ENCODE assay signal across 28 cellular contexts in the genomic region with DNA sequence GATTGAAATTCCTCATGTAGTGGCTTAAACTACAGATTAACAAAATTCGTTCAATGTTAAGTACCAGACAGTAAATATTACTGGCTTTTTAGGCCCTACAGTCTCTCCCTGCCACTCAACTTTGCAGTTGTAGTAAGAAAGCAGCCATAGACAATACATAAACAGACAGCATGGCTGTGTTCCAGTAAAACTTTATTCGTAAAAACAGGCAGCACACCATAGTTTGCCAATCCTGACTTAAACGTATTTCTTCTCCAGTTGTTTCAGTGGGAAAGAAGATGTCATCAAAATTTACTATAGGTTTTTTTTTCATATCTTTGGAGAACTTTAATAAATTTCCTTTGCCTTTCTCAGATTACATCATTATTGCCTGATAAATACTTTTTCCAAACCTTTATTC.
"Had no signal": no experiment of that assay in that cellular context is flagged by ENCODE, and none has a peak within 500 bp of the region (broad histone marks: within the 10 kb centered on the region; RNA-seq: fewer than 3 reads in every experiment).

No MANE protein-coding gene starts in this region.

- H3K79me2 ChIP-seq: parathyroid adenoma had no signal

- DNase-seq: natural killer cell; occipital lobe; ovary; posterior cingulate gyrus; psoas muscle; right cardiac atrium; spleen; stimulated activated CD4-positive, alpha-beta T cell treated with anti-CD3 and anti-CD28 coated beads, Interleukin-12 subunit alpha, Interleukin-12 subunit beta, amount 100 ng/mL, for 4 hours; stimulated activated CD4-positive, alpha-beta T cell treated with anti-CD3 and anti-CD28 coated beads, Interleukin-1b, Interleukin-23, amount 100 ng/mL, for 48 hours; stimulated activated CD4-positive, alpha-beta T cell treated with anti-CD3 and anti-CD28 coated beads, Interleukin-4, amount 100 ng/mL, for 1 hour; stimulated activated CD4-positive, alpha-beta T cell treated with anti-CD3 and anti-CD28 coated beads, Interleukin-4, amount 100 ng/mL, for 4 hours; stimulated activated CD8-positive, alpha-beta memory T cell treated with anti-CD3 and anti-CD28 coated beads, Interleukin-4, amount 100 ng/mL, for 48 hours; stimulated activated naive CD4-positive, alpha-beta T cell; stimulated activated naive CD8-positive, alpha-beta T cell treated with anti-CD3 and anti-CD28 coated beads, Interleukin-15, amount 100 ng/mL, for 72 hours; stimulated activated naive CD8-positive, alpha-beta T cell treated with anti-CD3 and anti-CD28 coated beads, Interleukin-15, Interleukin-2, amounts not matched to agents 100 U/mL and 50 U/mL, for 24 hours; substantia nigra; testis; tibial artery; transverse colon; upper lobe of right lung; uterus had no signal

- H3K27ac ChIP-seq: neural progenitor cell, ovary, parathyroid adenoma, psoas muscle, skin epidermis, spleen, suprapubic skin, testis, tibial artery, transverse colon, upper lobe of right lung, uterus had no signal

- H3K27me3 ChIP-seq: neural progenitor cell, ovary, spleen, suprapubic skin, testis, tibial artery, transverse colon, upper lobe of right lung, uterus had no signal

- H3K9ac ChIP-seq: neural progenitor cell, parathyroid adenoma had no signal

- H3K36me3 ChIP-seq: neural progenitor cell, ovary, transverse colon, uterus had no signal

- H3K4me1 ChIP-seq: neural progenitor cell, parathyroid adenoma, psoas muscle, spleen, suprapubic skin, testis, tibial artery, transverse colon, upper lobe of right lung, uterus had no signal

- H3K4me3 ChIP-seq: neural progenitor cell, ovary, psoas muscle, skin epidermis, smooth muscle cell, spleen, suprapubic skin, testis, tibial artery, transverse colon, upper lobe of right lung, uterus had no signal

- ATAC-seq: natural killer cell; psoas muscle; right cardiac atrium; sciatic nerve; stimulated activated memory B cell treated with anti-CD40 and anti-IgM and Interleukin-4, amounts not matched to agents 10 μg/mL and 1 μg/mL and 100 μg/mL, for 72 hours; stimulated activated naive CD8-positive, alpha-beta T cell treated with anti-CD3 and anti-CD28 coated beads, Interleukin-15, amount 100 ng/mL, for 72 hours; stimulated activated naive CD8-positive, alpha-beta T cell treated with anti-CD3 and anti-CD28 coated beads, Interleukin-15, Interleukin-2, amounts not matched to agents 100 U/mL and 50 U/mL, for 24 hours; upper lobe of right lung had no signal

- H3K4me2 ChIP-seq: neural progenitor cell, smooth muscle cell had no signal

- H2AFZ ChIP-seq: neural progenitor cell, parathyroid adenoma had no signal

- H3K9me3 ChIP-seq: ovary, psoas muscle, spleen, suprapubic skin, testis, tibial artery, transverse colon, upper lobe of right lung, uterus had no signal
